ENCODE assay signal across 29 cellular contexts in genomic region chr1:77025599-77025998, GRCh38.
"Had no signal": no experiment of that assay in that cellular context is flagged by ENCODE, and none has a peak within 500 bp of the region (broad histone marks: within the 10 kb centered on the region; RNA-seq: fewer than 3 reads in every experiment).

No MANE protein-coding gene starts in this region.

- H3K4me1 ChIP-seq: body of pancreas, breast epithelium had no signal

- H3K27ac ChIP-seq: adrenal gland, body of pancreas, brain microvascular endothelial cell, breast epithelium, VCaP had no signal

- H3K27ac Mint-ChIP-seq: activated B cell treated with CpG ODN at 0.5 μM for 24 hours; activated CD4-positive, alpha-beta memory T cell treated with anti-CD3 and anti-CD28 coated beads, Interleukin-2, amount 10 ng/mL, durations not matched to agents 7 days and 5 days; activated CD4-positive, alpha-beta T cell treated with anti-CD3 and anti-CD28 coated beads, Interleukin-2, amount 10 ng/mL, durations not matched to agents 7 days and 5 days; activated CD8-positive, alpha-beta memory T cell treated with anti-CD3 and anti-CD28 coated beads, Interleukin-2, amount 10 ng/mL, durations not matched to agents 7 days and 5 days; activated CD8-positive, alpha-beta T cell treated with anti-CD3 and anti-CD28 coated beads, Interleukin-2, amount 10 ng/mL, durations not matched to agents 7 days and 5 days; activated naive CD4-positive, alpha-beta T cell treated with anti-CD3 and anti-CD28 coated beads, Interleukin-2, amount 10 ng/mL, durations not matched to agents 7 days and 5 days; activated naive CD4-positive, alpha-beta T cell treated with anti-CD3 and anti-CD28 coated beads, Interleukin-2, amount 50 U/mL, for 24 hours; activated naive CD8-positive, alpha-beta T cell; activated T-cell treated with anti-CD3 and anti-CD28 coated beads, Interleukin-2, amount 50 U/mL, for 24 hours; activated T-helper 2 cell treated with anti-CD3 and anti-CD28 coated beads, Interferon-gamma antibody, Interleukin-2, Interleukin-4, amounts not matched to agents 10 μg/mL and 5 μg/mL and 100 μg/mL, durations not matched to agents 14 hours and 24 hours and 36 hours; T-cell; T-helper 17 cell had no signal

- H3K9me3 Mint-ChIP-seq: activated B cell treated with CpG ODN at 0.5 μM for 24 hours; activated CD4-positive, alpha-beta memory T cell treated with anti-CD3 and anti-CD28 coated beads, Interleukin-2, amount 10 ng/mL, durations not matched to agents 7 days and 5 days; activated CD4-positive, alpha-beta T cell treated with anti-CD3 and anti-CD28 coated beads, Interleukin-2, amount 10 ng/mL, durations not matched to agents 7 days and 5 days; activated naive CD4-positive, alpha-beta T cell treated with anti-CD3 and anti-CD28 coated beads, Interleukin-2, amount 10 ng/mL, durations not matched to agents 7 days and 5 days; activated naive CD4-positive, alpha-beta T cell treated with anti-CD3 and anti-CD28 coated beads, Interleukin-2, amount 50 U/mL, for 24 hours; activated T-cell treated with anti-CD3 and anti-CD28 coated beads, Interleukin-2, amount 50 U/mL, for 24 hours; activated T-helper 2 cell treated with anti-CD3 and anti-CD28 coated beads, Interferon-gamma antibody, Interleukin-2, Interleukin-4, amounts not matched to agents 10 μg/mL and 5 μg/mL and 100 μg/mL, durations not matched to agents 14 hours and 24 hours and 36 hours; T-cell had no signal

- H3K9me3 ChIP-seq: adrenal gland, body of pancreas, breast epithelium had no signal

- H3K36me3 Mint-ChIP-seq: activated CD8-positive, alpha-beta memory T cell treated with anti-CD3 and anti-CD28 coated beads, Interleukin-2, amount 10 ng/mL, durations not matched to agents 7 days and 5 days; activated naive CD4-positive, alpha-beta T cell treated with anti-CD3 and anti-CD28 coated beads, Interleukin-2, amount 10 ng/mL, durations not matched to agents 7 days and 5 days; activated naive CD4-positive, alpha-beta T cell treated with anti-CD3 and anti-CD28 coated beads, Interleukin-2, amount 50 U/mL, for 24 hours; activated naive CD8-positive, alpha-beta T cell; T-cell had no signal

- DNase-seq: activated B cell treated with CpG ODN at 0.5 μM for 24 hours; activated CD4-positive, alpha-beta memory T cell treated with anti-CD3 and anti-CD28 coated beads, Interleukin-2, amount 10 ng/mL, durations not matched to agents 7 days and 5 days; activated CD4-positive, alpha-beta T cell treated with anti-CD3 and anti-CD28 coated beads for 48 hours; activated CD4-positive, alpha-beta T cell treated with anti-CD3 and anti-CD28 coated beads, Interleukin-2, amount 10 ng/mL, durations not matched to agents 7 days and 5 days; activated CD4-positive, alpha-beta T cell treated with anti-CD3 and anti-CD28 coated beads, Interleukin-2, amount 50 U/mL, for 48 hours; activated CD4-positive, CD25-positive, alpha-beta regulatory T cell treated with anti-CD3 and anti-CD28 coated beads, Interleukin-2, amount 50 U/mL, for 72 hours; activated CD8-positive, alpha-beta memory T cell treated with anti-CD3 and anti-CD28 coated beads for 24 hours; activated CD8-positive, alpha-beta memory T cell treated with anti-CD3 and anti-CD28 coated beads, Interleukin-2, amount 10 ng/mL, durations not matched to agents 7 days and 5 days; activated CD8-positive, alpha-beta memory T cell treated with anti-CD3 and anti-CD28 coated beads, Interleukin-2, amount 50 U/mL, for 48 hours; activated CD8-positive, alpha-beta T cell treated with anti-CD3 and anti-CD28 coated beads, Interleukin-2, amount 10 ng/mL, durations not matched to agents 7 days and 5 days; activated effector memory CD4-positive, alpha-beta T cell treated with Interleukin-2 at 50 U/mL for 16 hours; activated gamma-delta T cell; activated naive CD4-positive, alpha-beta T cell treated with anti-CD3 and anti-CD28 coated beads, Interleukin-2, amount 10 ng/mL, durations not matched to agents 7 days and 5 days; activated naive CD4-positive, alpha-beta T cell treated with Interleukin-2 at 50 U/mL for 16 hours; activated T-cell treated with anti-CD3 and anti-CD28 coated beads, Interleukin-2, amount 50 U/mL, for 24 hours; activated T-cell treated with anti-CD3 and anti-CD28 coated beads, Interleukin-2, amount 50 U/mL, for 48 hours; adrenal gland; amniotic stem cell; aorta; body of pancreas; brain microvascular endothelial cell; central memory CD4-positive, alpha-beta T cell; T-cell; T-helper 17 cell had no signal

- H3K27me3 ChIP-seq: adrenal gland, body of pancreas, breast epithelium had no signal

- H3K4me1 Mint-ChIP-seq: activated B cell treated with CpG ODN at 0.5 μM for 24 hours; activated CD4-positive, alpha-beta memory T cell treated with anti-CD3 and anti-CD28 coated beads, Interleukin-2, amount 10 ng/mL, durations not matched to agents 7 days and 5 days; activated CD4-positive, alpha-beta T cell treated with anti-CD3 and anti-CD28 coated beads, Interleukin-2, amount 10 ng/mL, durations not matched to agents 7 days and 5 days; activated CD8-positive, alpha-beta memory T cell treated with anti-CD3 and anti-CD28 coated beads, Interleukin-2, amount 10 ng/mL, durations not matched to agents 7 days and 5 days; activated naive CD4-positive, alpha-beta T cell treated with anti-CD3 and anti-CD28 coated beads, Interleukin-2, amount 10 ng/mL, durations not matched to agents 7 days and 5 days; activated naive CD4-positive, alpha-beta T cell treated with anti-CD3 and anti-CD28 coated beads, Interleukin-2, amount 50 U/mL, for 24 hours; T-cell; T-helper 17 cell had no signal

- ATAC-seq: activated CD8-positive, alpha-beta memory T cell treated with anti-CD3 and anti-CD28 coated beads, Interleukin-2, amount 10 ng/mL, durations not matched to agents 7 days and 5 days; activated CD8-positive, alpha-beta T cell treated with anti-CD3 and anti-CD28 coated beads, Interleukin-2, amount 10 ng/mL, durations not matched to agents 7 days and 5 days; body of pancreas; T-cell; T-helper 17 cell had no signal

- H3K36me3 ChIP-seq: adrenal gland, brain microvascular endothelial cell, breast epithelium had no signal

- H3K4me3 ChIP-seq: adrenal gland, body of pancreas, breast epithelium had no signal

- H3K27me3 Mint-ChIP-seq: activated B cell treated with CpG ODN at 0.5 μM for 24 hours had no signal

- H3K4me3 Mint-ChIP-seq: activated B cell treated with CpG ODN at 0.5 μM for 24 hours; activated CD4-positive, alpha-beta memory T cell treated with anti-CD3 and anti-CD28 coated beads, Interleukin-2, amount 10 ng/mL, durations not matched to agents 7 days and 5 days; activated CD4-positive, alpha-beta T cell treated with anti-CD3 and anti-CD28 coated beads, Interleukin-2, amount 10 ng/mL, durations not matched to agents 7 days and 5 days; activated CD8-positive, alpha-beta memory T cell treated with anti-CD3 and anti-CD28 coated beads, Interleukin-2, amount 10 ng/mL, durations not matched to agents 7 days and 5 days; activated CD8-positive, alpha-beta T cell treated with anti-CD3 and anti-CD28 coated beads, Interleukin-2, amount 10 ng/mL, durations not matched to agents 7 days and 5 days; activated naive CD4-positive, alpha-beta T cell treated with anti-CD3 and anti-CD28 coated beads, Interleukin-2, amount 10 ng/mL, durations not matched to agents 7 days and 5 days; activated naive CD4-positive, alpha-beta T cell treated with anti-CD3 and anti-CD28 coated beads, Interleukin-2, amount 50 U/mL, for 24 hours; activated naive CD8-positive, alpha-beta T cell; activated T-cell treated with anti-CD3 and anti-CD28 coated beads, Interleukin-2, amount 50 U/mL, for 24 hours; T-cell; T-helper 17 cell had no signal
